Comparison of ENCODE assay signal across 1 cellular context in genomic region chr19:9584073-9584833, GRCh38.
TF ChIP-seq lines count a peak whose summit lies in the region.

Gene ZNF121 (minus strand): TSS chr19:9584504. CDS start chr19:9568097, 16,407 bp downstream.

TF ChIP-seq in K562, 482 proteins besides CTCF, POLR2A, EP300 and RAD21 (continued from another document and continues in another):
- no peak for TF ChIP-seq PBX2 (CRISPR knock-in tag; IDR thresholded peaks at IDR 0.05; ENCODE audit: low read depth)
- no peak for TF ChIP-seq PBX2 (tag; conservative IDR thresholded peaks at IDR 0.05; ENCODE audit: low read depth)
- no peak for TF ChIP-seq MBD1 (CRISPR knock-in tag; IDR thresholded peaks at IDR 0.05)
- no peak for TF ChIP-seq SMAD2 (IDR thresholded peaks at IDR 0.05; ENCODE audit: low read depth, low read length)
- TF ChIP-seq MAX (CRISPR knock-in tag; IDR thresholded peaks at IDR 0.05) = peak; percentile 94
- TF ChIP-seq TEAD4 (IDR thresholded peaks at IDR 0.05; ENCODE audit: low read length) = peak; percentile 16; the same call in 1 of the 2 replicates
- TF ChIP-seq TEAD4 (CRISPR knock-in tag; IDR thresholded peaks at IDR 0.05; ENCODE audit: borderline replicate concordance) = peak; percentile 29; the same call in 1 of the 2 replicates
- no peak for TF ChIP-seq ERF (CRISPR knock-in tag; IDR thresholded peaks at IDR 0.05)
- peak; percentile 94 for TF ChIP-seq GTF2E2 (tag; IDR thresholded peaks at IDR 0.05)
- TF ChIP-seq ZBED1 (IDR thresholded peaks at IDR 0.05) = no peak
- TF ChIP-seq TBP (optimal IDR thresholded peaks at IDR 0.05; ENCODE audit: low read depth, low read length) = peak; percentile 90
- TF ChIP-seq ZNF76 (CRISPR knock-in tag; IDR thresholded peaks at IDR 0.05; ENCODE audit: borderline replicate concordance) = 0 out of 2 replicates have a peak, but pooled peaks have one; percentile 73
- TF ChIP-seq MXI1 (IDR thresholded peaks at IDR 0.05; ENCODE audit: low read depth, low read length) = peak; percentile 47; the same call in 1 of the 2 replicates
- TF ChIP-seq ZNF354B (CRISPR knock-in tag; IDR thresholded peaks at IDR 0.05) = no peak
- TF ChIP-seq ZNF780A (CRISPR knock-in tag; IDR thresholded peaks at IDR 0.05) = no peak
- no peak for TF ChIP-seq TCFL5 (CRISPR knock-in tag; conservative IDR thresholded peaks at IDR 0.05)
- TF ChIP-seq XRCC3 (IDR thresholded peaks at IDR 0.05) = no peak
- 0 out of 2 replicates have a peak, but pooled peaks have one; percentile 60 for TF ChIP-seq MBD2 (IDR thresholded peaks at IDR 0.05; ENCODE audit: borderline replicate concordance, low read depth)
- TF ChIP-seq C11orf30 (IDR thresholded peaks at IDR 0.05; ENCODE audit: low read depth) = peak; percentile 28; the same call in 1 of the 2 replicates
- TF ChIP-seq NR2C2 (CRISPR knock-in tag; IDR thresholded peaks at IDR 0.05) = no peak
- TF ChIP-seq NR2C2 (tag; IDR thresholded peaks at IDR 0.05) = 0 out of 2 replicates have a peak, but pooled peaks have one; percentile 9
- TF ChIP-seq SMARCE1 (IDR thresholded peaks at IDR 0.05) = peak; percentile 23; the same call in 1 of the 2 replicates
- TF ChIP-seq SLC30A9 (CRISPR knock-in tag; IDR thresholded peaks at IDR 0.05) = no peak
- 0 out of 2 replicates have a peak, but pooled peaks have one; percentile 63 for TF ChIP-seq DIDO1 (tag; IDR thresholded peaks at IDR 0.05; ENCODE audit: low read depth)
- no peak for TF ChIP-seq SNRNP70 (optimal IDR thresholded peaks at IDR 0.05; ENCODE audit: low read depth, low read length)
- no peak for TF ChIP-seq SMARCB1 (IDR thresholded peaks at IDR 0.05; ENCODE audit: insufficient read length, low read depth)
- TF ChIP-seq TFAP4 (CRISPR knock-in tag; IDR thresholded peaks at IDR 0.05; ENCODE audit: borderline replicate concordance) = no peak; the same call in none of the 2 replicates
- no peak for TF ChIP-seq COPS2 (conservative IDR thresholded peaks at IDR 0.05)
- TF ChIP-seq MYNN (IDR thresholded peaks at IDR 0.05) = no peak
- no peak for TF ChIP-seq MYNN (CRISPR knock-in tag; IDR thresholded peaks at IDR 0.05)
- peak; percentile 89 for TF ChIP-seq ZNF511 (CRISPR knock-in tag; IDR thresholded peaks at IDR 0.05)
- no peak for TF ChIP-seq ZNF699 (CRISPR knock-in tag; IDR thresholded peaks at IDR 0.05; ENCODE audit: insufficient replicate concordance)
- no peak for TF ChIP-seq TEAD2 (tag; IDR thresholded peaks at IDR 0.05)
- TF ChIP-seq ATF3 (IDR thresholded peaks at IDR 0.05) = peak; percentile 96
- peak; percentile 64; the same call in 1 of the 2 replicates for TF ChIP-seq ATF3 (CRISPR knock-in tag; conservative IDR thresholded peaks at IDR 0.05)
- no peak for TF ChIP-seq KDM1A (IDR thresholded peaks at IDR 0.05)
- TF ChIP-seq ZNF274 (IDR thresholded peaks at IDR 0.05; ENCODE audit: borderline replicate concordance, low read depth, low read length) = no peak
- no peak for TF ChIP-seq ZNF398 (CRISPR knock-in tag; IDR thresholded peaks at IDR 0.05)
- TF ChIP-seq ZNF830 (CRISPR knock-in tag; IDR thresholded peaks at IDR 0.05) = no peak
- no peak for TF ChIP-seq ZBTB8A (IDR thresholded peaks at IDR 0.05; ENCODE audit: partially characterized antibody)
- no peak for TF ChIP-seq NCOA4 (IDR thresholded peaks at IDR 0.05; ENCODE audit: partially characterized antibody)
- no peak for TF ChIP-seq ZNF609 (CRISPR knock-in tag; IDR thresholded peaks at IDR 0.05; ENCODE audit: borderline replicate concordance)
- TF ChIP-seq ETS2 (tag; IDR thresholded peaks at IDR 0.05; ENCODE audit: borderline replicate concordance, poor library complexity, severe bottlenecking) = no peak
- TF ChIP-seq NUFIP1 (IDR thresholded peaks at IDR 0.05; ENCODE audit: partially characterized antibody) = no peak
- no peak for TF ChIP-seq CSDE1 (IDR thresholded peaks at IDR 0.05)
- TF ChIP-seq BACH1 (tag; IDR thresholded peaks at IDR 0.05) = no peak
- TF ChIP-seq NEUROD1 (IDR thresholded peaks at IDR 0.05; ENCODE audit: borderline replicate concordance, low read depth, low read length, partially characterized antibody) = no peak
- TF ChIP-seq ID3 (CRISPR knock-in tag; IDR thresholded peaks at IDR 0.05) = no peak
- peak; percentile 15; the same call in 1 of the 2 replicates for TF ChIP-seq ID3 (tag; IDR thresholded peaks at IDR 0.05)
- no peak for TF ChIP-seq HMG20A (CRISPR knock-in tag; conservative IDR thresholded peaks at IDR 0.05)
- TF ChIP-seq ZNF445 (CRISPR knock-in tag; IDR thresholded peaks at IDR 0.05; ENCODE audit: low read depth) = no peak
- no peak for TF ChIP-seq ZNF277 (CRISPR knock-in tag; IDR thresholded peaks at IDR 0.05; ENCODE audit: borderline replicate concordance)
- peak; percentile 54; the same call in 1 of the 2 replicates for TF ChIP-seq LCOR (CRISPR knock-in tag; IDR thresholded peaks at IDR 0.05)
- TF ChIP-seq ZNF280B (CRISPR knock-in tag; IDR thresholded peaks at IDR 0.05) = no peak
- no peak for TF ChIP-seq TBL1XR1 (IDR thresholded peaks at IDR 0.05; ENCODE audit: low read length in 2 of 2)
